Comparison of ENCODE assay signal across 8 cellular contexts in the genomic region with DNA sequence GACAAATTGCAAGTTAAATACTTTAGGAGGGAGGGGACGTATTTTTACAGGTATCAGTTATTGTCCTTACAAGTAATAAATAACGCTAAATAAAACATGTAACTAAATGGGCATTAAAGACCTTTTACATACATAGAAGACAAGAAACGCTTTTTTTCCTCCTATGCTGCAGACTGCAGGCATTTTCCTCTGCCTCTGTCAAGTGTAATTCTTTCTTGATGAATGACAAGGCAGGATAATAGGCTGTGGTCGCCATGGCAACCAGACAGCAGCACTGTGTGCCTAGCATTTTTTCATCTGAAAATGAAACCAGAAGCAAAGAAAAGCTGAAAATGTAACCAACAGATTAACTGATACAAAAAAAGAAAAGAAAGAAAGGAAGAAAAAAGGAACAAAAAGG. TPM values are rescaled to one million over a fixed set of nuclear protein-coding genes. Genes with fewer than 3 reads are reported as not detected.
A peak's percentile ranks its signal among the peaks of the same experiment; 100 is the strongest.
DNase-seq lines count a peak whose midpoint lies in the region; ATAC-seq and TF ChIP-seq lines count a peak whose summit lies in the region.

No MANE protein-coding gene starts in this region.

- H3K36me3 ChIP-seq in Caco-2 (ENCODE audit: control insufficient read depth, insufficient read depth, low read length) (no peaks in the 10 kb centered on the region), KMS-11 (ENCODE audit: insufficient read depth) (no peaks in the 10 kb centered on the region), thyroid gland (no peaks in the 10 kb centered on the region)

- no TSS peak for BruUV-seq in Caco-2 (replicated peaks; lab: Mats Ljungman, UMichigan)

- H3K4me1 ChIP-seq in Caco-2 (no peaks in the 10 kb centered on the region), KMS-11 (ENCODE audit: low read depth, poor library complexity, severe bottlenecking) (peaks cover 13% of the 10 kb centered on the region), thyroid gland (peaks cover 6 to 7% of the 10 kb centered on the region in 2 donors)

- no peaks in the 10 kb centered on the region for H3K4me1 Mint-ChIP-seq in Caco-2 (ENCODE audit: low read depth, unreplicated experiment)
- no peaks in the 10 kb centered on the region for H3K4me1 Mint-ChIP-seq in T-helper 2 cell treated with Interferon-gamma antibody and Interleukin-4, amounts not matched to agents 5 μg/mL and 100 μg/mL, for 36 hours (ENCODE audit: low read depth)

- H3K27ac Mint-ChIP-seq in Caco-2 (ENCODE audit: unreplicated experiment), result no peak overlapping the region
- H3K27ac Mint-ChIP-seq in T-helper 2 cell treated with Interferon-gamma antibody and Interleukin-4, amounts not matched to agents 5 μg/mL and 100 μg/mL, for 36 hours, result no peak overlapping the region

- no peaks in the 10 kb centered on the region for H3K9me3 ChIP-seq in Caco-2
- H3K9me3 ChIP-seq in thyroid gland, result no peaks in the 10 kb centered on the region

- no peak for ATAC-seq in GM19351 (IDR thresholded peaks at IDR 0.05; ENCODE audit: unreplicated experiment)

- intact Hi-C loops in Caco-2 (cut with micrococcal nuclease; ENCODE audit: unreplicated experiment), result no loop called here
- intact Hi-C loops in thyroid gland (cut with DNase I), result no loop called here

- no peak for TF ChIP-seq POLR2A in thyroid gland (IDR thresholded peaks at IDR 0.05)

- POLR2A ChIA-PET in Caco-2 (lab: Charles Lee), result no interaction called here

- H3K79me2 ChIP-seq in KMS-11 (ENCODE audit: insufficient read depth, low read depth), result no peaks in the 10 kb centered on the region

- H3K27me3 ChIP-seq in Caco-2 (replicated peaks; ENCODE audit: control insufficient read depth, insufficient read depth, low read length) (no peaks in the 10 kb centered on the region), KMS-11 (ENCODE audit: insufficient read depth, low read depth) (no peaks in the 10 kb centered on the region), thyroid gland (no peaks in the 10 kb centered on the region)

- no peaks in the 10 kb centered on the region for H4K20me1 ChIP-seq in KMS-11 (ENCODE audit: insufficient read depth)

- no peak overlapping the region; the same call in 1 of the 2 replicates for H3K4me2 ChIP-seq in KMS-11

- no peaks in the 10 kb centered on the region for H3K36me3 Mint-ChIP-seq in Caco-2 (ENCODE audit: insufficient read depth, unreplicated experiment)
- H3K36me3 Mint-ChIP-seq in T-helper 2 cell treated with Interferon-gamma antibody and Interleukin-4, amounts not matched to agents 5 μg/mL and 100 μg/mL, for 36 hours (ENCODE audit: low read depth), result no peaks in the 10 kb centered on the region

- peak; percentile 7 to 50 for DNase-seq in Caco-2
- DNase-seq in astrocyte of the cerebellum (ENCODE audit: low read depth), result peak; percentile 90
- DNase-seq in iPS-NIHi7 (ENCODE audit: extremely low spot score), result peak; percentile 24
- DNase-seq in thyroid gland, result peak; percentile 75 to 83
- DNase-seq in ACHN, result no peak
- no peak for DNase-seq in T-helper 2 cell treated with Interferon-gamma antibody and Interleukin-4, amounts not matched to agents 5 μg/mL and 100 μg/mL, for 36 hours (ENCODE audit: low spot score)

- in situ Hi-C loops in astrocyte of the cerebellum (cut with HindIII; ENCODE audit: low sequenced_read_pairs) (no loop called here), ACHN (cut with HindIII; ENCODE audit: low pct_ligation_motif_present, low pct_unique_long_range_greater_than_20kb, low sequenced_read_pairs) (no loop called here)

- no peak overlapping the region for H3K4me3 ChIP-seq in Caco-2 (ENCODE audit: low read depth, low read length)
- H3K4me3 ChIP-seq in KMS-11 (IDR thresholded peaks at IDR 0.05; ENCODE audit: insufficient read depth, low read depth, low read length), result no peak overlapping the region
- no peak overlapping the region for H3K4me3 ChIP-seq in astrocyte of the cerebellum (ENCODE audit: low read depth, low read length)
- H3K4me3 ChIP-seq in thyroid gland (replicated peaks in 1 of 3), result no peak overlapping the region

- peak overlapping the region; percentile 35; the same call in 1 of the 2 replicates for H3K27ac ChIP-seq in KMS-11
- H3K27ac ChIP-seq in thyroid gland, result no peak overlapping the region

- no peak overlapping the region for H3K4me3 Mint-ChIP-seq in Caco-2 (ENCODE audit: unreplicated experiment)
- H3K4me3 Mint-ChIP-seq in T-helper 2 cell treated with Interferon-gamma antibody and Interleukin-4, amounts not matched to agents 5 μg/mL and 100 μg/mL, for 36 hours, result no peak overlapping the region

- H3K9me3 Mint-ChIP-seq in Caco-2 (ENCODE audit: unreplicated experiment), result peaks cover 9% of the 10 kb centered on the region
- H3K9me3 Mint-ChIP-seq in T-helper 2 cell treated with Interferon-gamma antibody and Interleukin-4, amounts not matched to agents 5 μg/mL and 100 μg/mL, for 36 hours, result no peaks in the 10 kb centered on the region

- no peak overlapping the region for H2AFZ ChIP-seq in KMS-11 (ENCODE audit: low read depth)

- CTCF ChIA-PET in Caco-2 (lab: Charles Lee), result no interaction called here

- H3K9ac ChIP-seq in KMS-11, result no peak overlapping the region

- TF ChIP-seq CTCF in Caco-2 (IDR thresholded peaks at IDR 0.05; ENCODE audit: insufficient read depth in 1 of 2, low read depth in 1 of 2, low read length in 1 of 2, severe bottlenecking in 1 of 2, unreplicated experiment in 1 of 2), result no peak
- TF ChIP-seq CTCF in KMS-11 (conservative IDR thresholded peaks at IDR 0.05; ENCODE audit: low read depth, low read length), result no peak
- no peak for TF ChIP-seq CTCF in astrocyte of the cerebellum (IDR thresholded peaks at IDR 0.05; ENCODE audit: low read depth, low read length, missing control alignments)
- no peak for TF ChIP-seq CTCF in thyroid gland (IDR thresholded peaks at IDR 0.05)

- 32 to 37% methylated on average over 4 of the region's 4 CpGs for WGBS in thyroid gland, 2 donors

- peaks cover 18% of the 10 kb centered on the region for H3K27me3 Mint-ChIP-seq in Caco-2 (ENCODE audit: insufficient read depth, unreplicated experiment)
- H3K27me3 Mint-ChIP-seq in T-helper 2 cell treated with Interferon-gamma antibody and Interleukin-4, amounts not matched to agents 5 μg/mL and 100 μg/mL, for 36 hours (ENCODE audit: low read depth), result peaks cover 3% of the 10 kb centered on the region

RNA-seq across cellular contexts. Expression of a gene that starts 46.1 kb away (rescaled TPM):
- total RNA-seq in Caco-2 (2022), result not detected in 2 replicates
- 10 to 100 TPM in 1 of 4 donors, 1 to 10 TPM in 3; 4.8 to 11.5 (median 7.4) TPM for total RNA-seq in thyroid gland

Comparison
In these comparisons a context has a peak if more than half of its experiments do, and no peak if none do; other contexts are left out.
1. DNase-seq: peak in Caco-2 (2 of 2), astrocyte of the cerebellum (single experiment), iPS-NIHi7 (single experiment) and thyroid gland (2 of 2); none in ACHN (single experiment) and T-helper 2 cell treated with Interferon-gamma antibody and Interleukin-4, amounts not matched to agents 5 μg/mL and 100 μg/mL, for 36 hours (single experiment).